7 cellular contexts compared by ENCODE assay signal in the genomic region with DNA sequence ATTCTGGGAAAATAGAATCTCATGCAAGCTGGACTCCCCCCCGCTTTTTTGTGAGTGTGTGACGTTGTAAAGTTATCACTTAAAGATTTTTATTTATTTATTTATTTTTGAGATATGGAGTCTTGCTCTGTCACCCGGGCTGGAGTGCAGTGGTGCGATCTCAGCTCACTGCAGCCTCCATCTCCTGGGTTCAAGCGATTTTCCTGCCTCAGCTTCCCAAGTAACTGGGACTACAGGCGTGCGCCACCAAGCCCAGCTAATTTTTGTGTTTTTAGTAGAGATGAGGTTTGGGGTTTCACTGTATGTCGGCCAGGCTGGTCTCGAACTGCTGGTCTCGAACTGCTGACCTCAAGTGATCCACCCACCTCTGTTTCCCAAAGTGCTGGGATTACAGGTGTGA. TPM values are rescaled to one million over a fixed set of nuclear protein-coding genes. Genes with fewer than 3 reads are reported as not detected.
DNase-seq lines count a peak whose midpoint lies in the region; ATAC-seq and TF ChIP-seq lines count a peak whose summit lies in the region.
"Not testable (repeated sequence)": the region's sequence is repeated elsewhere in the genome, so short reads cannot be mapped to it uniquely, and the experiment has no call there.

No MANE protein-coding gene starts in this region.

- POLR2A ChIA-PET in T-cell (lab: Charles Lee): interaction anchor here (0.6 to 1.5 kb wide), 4 partner anchors 13 to 1481 kb away, joined by 3 to 4 read pairs (median 4); no protein-coding TSS in a partner anchor

- CTCF ChIA-PET in Calu3 (lab: Charles Lee) (interaction anchor here (1.6 kb wide), 1 partner anchor 15 kb away, joined by 3 read pairs; no protein-coding TSS in a partner anchor), T-cell (lab: Charles Lee) (interaction anchor here in 1 of 2 donors (1.0 kb wide), 1 partner anchor 8 kb away, joined by 3 read pairs; no protein-coding TSS in a partner anchor)

- H3K9me3 Mint-ChIP-seq in Calu3 (ENCODE audit: low read depth, unreplicated experiment); T-cell; activated T-cell treated with anti-CD3 and anti-CD28 coated beads, Interleukin-2, amount 50 U/mL, for 72 hours; neural progenitor cell: not testable (repeated sequence)
- H3K9me3 Mint-ChIP-seq in brain: peaks cover 0 to 14% (median 7%) of the 10 kb centered on the region in 5 experiments
- peaks cover 20% of the 10 kb centered on the region for H3K9me3 Mint-ChIP-seq in glutamatergic neuron (ENCODE audit: unreplicated experiment)

- not testable (repeated sequence) for H3K9ac ChIP-seq in KMS-11, neural progenitor cell

- not testable (repeated sequence) for H4K20me1 ChIP-seq in KMS-11 (ENCODE audit: insufficient read depth)
- peaks cover 62% of the 10 kb centered on the region for H4K20me1 ChIP-seq in neural progenitor cell (ENCODE audit: low read depth)

- not testable (repeated sequence) for DNase-seq in Calu3; T-cell; activated T-cell treated with anti-CD3 and anti-CD28 coated beads, Interleukin-2, amount 50 U/mL, for 72 hours; glutamatergic neuron; neural progenitor cell (ENCODE audit: low spot score)

- H3K27ac Mint-ChIP-seq in Calu3 (ENCODE audit: unreplicated experiment); T-cell; neural progenitor cell: not testable (repeated sequence)
- H3K27ac Mint-ChIP-seq in activated T-cell treated with anti-CD3 and anti-CD28 coated beads, Interleukin-2, amount 50 U/mL, for 72 hours: peak overlapping the region; percentile 33
- peak overlapping the region in 1 of 5 experiments; percentile 70 for H3K27ac Mint-ChIP-seq in brain
- peak overlapping the region; percentile 43 for H3K27ac Mint-ChIP-seq in glutamatergic neuron (ENCODE audit: unreplicated experiment)

- H3K4me1 Mint-ChIP-seq in Calu3 (ENCODE audit: low read depth, unreplicated experiment): peaks cover 19% of the 10 kb centered on the region
- H3K4me1 Mint-ChIP-seq in T-cell: peaks cover 69 to 78% (median 69%) of the 10 kb centered on the region in 3 donors
- peaks cover 72% of the 10 kb centered on the region for H3K4me1 Mint-ChIP-seq in activated T-cell treated with anti-CD3 and anti-CD28 coated beads, Interleukin-2, amount 50 U/mL, for 72 hours (ENCODE audit: low read depth)
- peaks cover 82% of the 10 kb centered on the region for H3K4me1 Mint-ChIP-seq in brain
- peaks cover 32% of the 10 kb centered on the region for H3K4me1 Mint-ChIP-seq in glutamatergic neuron (ENCODE audit: low read depth, unreplicated experiment)
- H3K4me1 Mint-ChIP-seq in neural progenitor cell: peaks cover 33% of the 10 kb centered on the region

- intact Hi-C loops in Calu3 (cut with micrococcal nuclease; ENCODE audit: unreplicated experiment): not testable (repeated sequence)

- BruUV-seq in Calu3 (replicated peaks; lab: Mats Ljungman, UMichigan): not testable (repeated sequence)

- not testable (repeated sequence) for H3K27me3 Mint-ChIP-seq in Calu3 (ENCODE audit: unreplicated experiment); T-cell; activated T-cell treated with anti-CD3 and anti-CD28 coated beads, Interleukin-2, amount 50 U/mL, for 72 hours (ENCODE audit: low read depth); neural progenitor cell (ENCODE audit: insufficient read depth, low read depth)
- H3K27me3 Mint-ChIP-seq in brain: peaks cover 19% of the 10 kb centered on the region
- H3K27me3 Mint-ChIP-seq in glutamatergic neuron (ENCODE audit: unreplicated experiment): peaks cover 18% of the 10 kb centered on the region

- ATAC-seq in T-cell (replicated peaks in 1 of 4); activated T-cell treated with anti-CD3 and anti-CD28 coated beads, Interleukin-2, amount 50 U/mL, for 72 hours (replicated peaks in 1 of 2): not testable (repeated sequence)

- peak overlapping the region; percentile 21 for H3K4me3 Mint-ChIP-seq in Calu3 (ENCODE audit: low read depth, unreplicated experiment)
- peak overlapping the region; percentile 21 to 35 (median 34) for H3K4me3 Mint-ChIP-seq in T-cell
- peak overlapping the region; percentile 43 to 67 for H3K4me3 Mint-ChIP-seq in activated T-cell treated with anti-CD3 and anti-CD28 coated beads, Interleukin-2, amount 50 U/mL, for 72 hours
- H3K4me3 Mint-ChIP-seq in brain: peak overlapping the region; percentile 91 to 97 (median 94)
- peak overlapping the region; percentile 93 for H3K4me3 Mint-ChIP-seq in glutamatergic neuron (ENCODE audit: unreplicated experiment)
- H3K4me3 Mint-ChIP-seq in neural progenitor cell: not testable (repeated sequence)

- H2AFZ ChIP-seq in KMS-11 (ENCODE audit: low read depth); neural progenitor cell (replicated peaks): not testable (repeated sequence)

- H3K4me2 ChIP-seq in KMS-11 (peak overlapping the region; percentile 74), neural progenitor cell (peak overlapping the region; percentile 85)

- not testable (repeated sequence) for H3K27me3 ChIP-seq in KMS-11 (ENCODE audit: insufficient read depth, low read depth); neural progenitor cell

- not testable (repeated sequence) for H3K9me3 ChIP-seq in neural progenitor cell (ENCODE audit: low read depth)

- H3K36me3 Mint-ChIP-seq in Calu3 (ENCODE audit: insufficient read depth, unreplicated experiment): peaks cover 38% of the 10 kb centered on the region
- H3K36me3 Mint-ChIP-seq in T-cell; glutamatergic neuron (ENCODE audit: unreplicated experiment): not testable (repeated sequence)
- peaks cover 9 to 15% of the 10 kb centered on the region in 2 donors for H3K36me3 Mint-ChIP-seq in activated T-cell treated with anti-CD3 and anti-CD28 coated beads, Interleukin-2, amount 50 U/mL, for 72 hours (ENCODE audit: insufficient read depth in 2 of 2)
- peaks cover 52% of the 10 kb centered on the region for H3K36me3 Mint-ChIP-seq in brain
- H3K36me3 Mint-ChIP-seq in neural progenitor cell: peaks cover 20% of the 10 kb centered on the region

- not testable (repeated sequence) for H3K36me3 ChIP-seq in KMS-11 (ENCODE audit: insufficient read depth)
- H3K36me3 ChIP-seq in neural progenitor cell: peaks cover 11% of the 10 kb centered on the region

- peaks cover 70% of the 10 kb centered on the region for H3K79me2 ChIP-seq in KMS-11 (ENCODE audit: insufficient read depth, low read depth)
- peaks cover 95% of the 10 kb centered on the region for H3K79me2 ChIP-seq in neural progenitor cell (ENCODE audit: low read depth)

- H3K4me3 ChIP-seq in KMS-11 (IDR thresholded peaks at IDR 0.05; ENCODE audit: insufficient read depth, low read depth, low read length): not testable (repeated sequence)
- peak overlapping the region; percentile 80 for H3K4me3 ChIP-seq in neural progenitor cell

- H3K4me1 ChIP-seq in KMS-11 (ENCODE audit: low read depth, poor library complexity, severe bottlenecking) (peaks cover 27% of the 10 kb centered on the region), neural progenitor cell (peaks cover 44% of the 10 kb centered on the region)

- H3K27ac ChIP-seq in KMS-11: not testable (repeated sequence)
- peak overlapping the region; percentile 98 for H3K27ac ChIP-seq in neural progenitor cell

- not testable (repeated sequence) for TF ChIP-seq CTCF in Calu3 (IDR thresholded peaks at IDR 0.05; ENCODE audit: unreplicated experiment); KMS-11 (conservative IDR thresholded peaks at IDR 0.05; ENCODE audit: low read depth, low read length); brain (conservative IDR thresholded peaks at IDR 0.05); glutamatergic neuron (IDR thresholded peaks at IDR 0.05; ENCODE audit: partially characterized antibody, unreplicated experiment); neural progenitor cell (IDR thresholded peaks at IDR 0.05)

- peaks cover 41% of the 10 kb centered on the region for H3F3A ChIP-seq in neural progenitor cell (ENCODE audit: low read depth)

RNA-seq across cellular contexts. Expression of a gene that starts 2.2 kb away (rescaled TPM):
- total RNA-seq in Calu3 (2022) (41.6 and 44.6 TPM in 2 replicates), T-cell (10 to 100 TPM; 57.7 to 81.5 (median 66.1) TPM), glutamatergic neuron (ENCODE audit: unreplicated experiment) (89.9 TPM), neural progenitor cell (ENCODE audit: low replicate concordance) (44.1 and 66.8 TPM in 2 replicates)
- 10 to 100 TPM; 55.3 to 68.0 TPM for total RNA-seq in activated T-cell treated with anti-CD3 and anti-CD28 coated beads, Interleukin-2, amount 50 U/mL, for 72 hours
- 2.9 TPM for polyA plus RNA-seq in brain (ENCODE audit: insufficient read depth, low read depth, low replicate concordance)
